In the genomic region with DNA sequence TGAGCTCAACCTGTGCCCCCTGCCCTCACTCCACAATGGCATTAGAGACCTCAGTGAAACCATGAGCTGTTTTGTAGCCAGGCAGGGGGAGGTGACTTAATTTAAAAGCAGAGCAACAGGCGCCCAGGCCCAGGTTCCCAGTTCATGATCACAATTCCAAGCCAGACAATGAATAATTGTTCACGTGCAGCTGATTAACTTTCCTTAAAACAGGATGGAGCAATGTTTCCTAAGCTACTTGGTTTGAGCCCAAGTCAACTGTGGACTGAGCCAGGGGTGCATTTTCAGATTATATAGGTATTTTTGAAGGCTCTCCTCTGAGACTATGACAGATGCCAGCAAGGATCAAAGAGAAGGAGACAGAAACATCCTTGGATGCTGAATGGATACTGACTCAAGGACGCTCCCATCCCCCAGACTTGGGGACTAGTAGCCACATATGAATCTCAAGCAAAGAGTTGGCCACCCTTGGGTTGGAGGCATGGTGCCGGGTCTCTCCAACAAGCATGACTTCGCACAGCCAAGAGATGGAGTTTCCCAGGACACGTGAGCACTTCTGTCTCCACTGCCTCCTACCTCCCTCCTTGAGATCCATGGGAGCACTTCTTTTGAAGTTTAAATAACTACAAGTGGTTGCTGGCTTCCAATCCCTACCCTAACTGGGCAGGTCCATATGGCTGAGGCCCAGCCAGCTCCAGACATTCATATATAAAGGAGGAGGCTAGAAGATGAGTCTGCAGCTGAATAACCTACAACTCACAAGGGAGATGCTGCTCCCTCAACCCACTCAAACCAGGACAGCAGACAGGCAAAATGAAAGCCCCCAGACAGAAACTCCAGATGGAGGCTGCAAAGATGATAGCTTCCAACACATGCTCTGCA, we compare ENCODE assay signal across 10 cellular contexts. TPM values are rescaled to one million over a fixed set of nuclear protein-coding genes. Genes with fewer than 3 reads are reported as not detected.
DNase-seq lines count a peak whose midpoint lies in the region; ATAC-seq and TF ChIP-seq lines count a peak whose summit lies in the region.
"Had no signal": no experiment of that assay in that cellular context is flagged by ENCODE, and none has a peak within 500 bp of the region (broad histone marks: within the 10 kb centered on the region; RNA-seq: fewer than 3 reads in every experiment).

No MANE protein-coding gene starts in this region.

- CTCF ChIA-PET in SK-N-SH (lab: Yijun Ruan, JAX), result interaction anchor here (0.8 to 1.5 kb wide), 5 partner anchors 9 to 300 kb away, joined by 3 to 5 read pairs (median 3); no protein-coding TSS in a partner anchor

- H3K79me2 ChIP-seq in SK-N-SH (ENCODE audit: insufficient read depth), result peaks cover 100% of the 10 kb centered on the region

- H3K27ac Mint-ChIP-seq in T-helper 17 cell (peak overlapping the region; percentile 98), immature natural killer cell (peak overlapping the region; percentile 80 to 92 (median 88))

- DNase-seq in SK-N-SH (no peak), T-helper 17 cell (no peak), immature natural killer cell (no peak), posterior vena cava (ENCODE audit: low spot score) (no peak), NCI-H748 treated with DMSO at 0.1 percent for 48 hours (lab: John Stamatoyannopoulos, UW) (no peak)
- DNase-seq: activated T-cell treated with anti-CD3 and anti-CD28 coated beads, Interleukin-2, amount 50 U/mL, for 4 hours; SW 1271 had no signal

- no peak for ATAC-seq in SK-N-SH treated with all-trans-retinoic acid at 6 μM for 48 hours
- ATAC-seq in T-helper 17 cell, result no peak
- no peak for ATAC-seq in HG03342 (IDR thresholded peaks at IDR 0.05; ENCODE audit: unreplicated experiment)
- ATAC-seq: activated T-cell treated with anti-CD3 and anti-CD28 coated beads, Interleukin-2, amount 50 U/mL, for 4 hours had no signal

- peaks cover 4% of the 10 kb centered on the region for H3K36me3 Mint-ChIP-seq in T-helper 17 cell (ENCODE audit: low read depth)
- H3K36me3 Mint-ChIP-seq in immature natural killer cell, result peaks cover 4 to 25% (median 9%) of the 10 kb centered on the region in 3 donors

- H3K9me3 Mint-ChIP-seq in immature natural killer cell, result no peaks in the 10 kb centered on the region
- H3K9me3 Mint-ChIP-seq: activated T-cell treated with anti-CD3 and anti-CD28 coated beads, Interleukin-2, amount 50 U/mL, for 4 hours had no signal

- peaks cover 93% of the 10 kb centered on the region for H4K20me1 ChIP-seq in SK-N-SH (ENCODE audit: insufficient read depth)

- WGBS in SK-N-SH (ENCODE audit: low lambda C conversion rate), result 77% methylated on average over 4 of the region's 6 CpGs

- H3K9ac ChIP-seq in SK-N-SH (no peak overlapping the region), stomach smooth muscle (ENCODE audit: low read length in 2 of 2) (no peak overlapping the region)

- intact Hi-C loops in posterior vena cava (cut with DNase I), result no loop called here

- POLR2A ChIA-PET in SK-N-SH (lab: Yijun Ruan, JAX), result no interaction called here

- no peak for TF ChIP-seq RAD21 in SK-N-SH (IDR thresholded peaks at IDR 0.05; ENCODE audit: low read length)

- no peak overlapping the region for H3K4me3 ChIP-seq in SK-N-SH (ENCODE audit: low read depth in 2 of 2, low read length in 1 of 2)
- peak overlapping the region in 1 of 2 donors; percentile 66 for H3K4me3 ChIP-seq in stomach smooth muscle (ENCODE audit: low read length in 2 of 2)

- H3K27me3 Mint-ChIP-seq in T-helper 17 cell (no peaks in the 10 kb centered on the region), immature natural killer cell (ENCODE audit: low read depth in 3 of 3) (peaks cover 27 to 47% (median 38%) of the 10 kb centered on the region in 3 donors)

- H3F3A ChIP-seq in SK-N-SH (replicated peaks; ENCODE audit: insufficient read depth), result peaks cover 67% of the 10 kb centered on the region

- H3K36me3 ChIP-seq in SK-N-SH (replicated peaks in 1 of 2; ENCODE audit: control insufficient read depth in 1 of 2, insufficient read depth in 2 of 2, low read length in 1 of 2) (peaks cover 24 to 38% of the 10 kb centered on the region in 2 experiments), stomach smooth muscle (ENCODE audit: control insufficient read depth in 2 of 2, insufficient read depth in 2 of 2, low read length in 2 of 2) (peaks cover 3 to 10% of the 10 kb centered on the region in 2 donors)

- peak overlapping the region; percentile 63 for H3K4me3 Mint-ChIP-seq in T-helper 17 cell
- peak overlapping the region; percentile 28 to 54 (median 48) for H3K4me3 Mint-ChIP-seq in immature natural killer cell
- H3K4me3 Mint-ChIP-seq: activated T-cell treated with anti-CD3 and anti-CD28 coated beads, Interleukin-2, amount 50 U/mL, for 4 hours had no signal

- no peak for TF ChIP-seq CTCF in SK-N-SH (IDR thresholded peaks at IDR 0.05)

- H3K27me3 ChIP-seq in SK-N-SH (ENCODE audit: insufficient read depth) (no peaks in the 10 kb centered on the region), stomach smooth muscle (ENCODE audit: control insufficient read depth in 1 of 2, insufficient read depth in 2 of 2, low read length in 2 of 2) (no peaks in the 10 kb centered on the region)

- H2AFZ ChIP-seq in SK-N-SH (ENCODE audit: low read depth), result no peak overlapping the region

- H3K4me1 ChIP-seq in SK-N-SH (ENCODE audit: control insufficient read depth in 1 of 2, insufficient read depth in 2 of 2, low read depth in 1 of 2, low read length in 1 of 2) (peaks cover 72 to 82% of the 10 kb centered on the region in 2 experiments), stomach smooth muscle (ENCODE audit: control insufficient read depth, insufficient read depth, low read length) (peaks cover 91% of the 10 kb centered on the region)

- no peak for TF ChIP-seq EP300 in SK-N-SH (IDR thresholded peaks at IDR 0.05; ENCODE audit: borderline replicate concordance in 1 of 2, low read depth in 1 of 2, low read length in 1 of 2)

- H3K27ac ChIP-seq in SK-N-SH (ENCODE audit: low read depth in 2 of 2, low read length in 1 of 2) (peak overlapping the region; percentile 46 to 97), stomach smooth muscle (ENCODE audit: low read length) (peak overlapping the region; percentile 31)

- H3K4me1 Mint-ChIP-seq in T-helper 17 cell, result peaks cover 83% of the 10 kb centered on the region
- peaks cover 98 to 100% of the 10 kb centered on the region in 2 donors for H3K4me1 Mint-ChIP-seq in immature natural killer cell

- H3K9me3 ChIP-seq in SK-N-SH (no peaks in the 10 kb centered on the region), T-helper 17 cell (ENCODE audit: control insufficient read depth, low read length, poor library complexity, severe bottlenecking) (no peaks in the 10 kb centered on the region), stomach smooth muscle (ENCODE audit: control insufficient read depth in 2 of 2, low read length in 2 of 2) (no peaks in the 10 kb centered on the region)

- H3K9me2 ChIP-seq in SK-N-SH, result no peaks in the 10 kb centered on the region

- H3K4me2 ChIP-seq in SK-N-SH, result peak overlapping the region; percentile 91; the same call in 1 of the 2 replicates

TF ChIP-seq in SK-N-SH treated with all-trans-retinoic acid at 6 μM for 48 hours, 23 proteins besides CTCF, POLR2A, EP300 and RAD21:
- TF ChIP-seq ZNF565 (CRISPR knock-in tag; conservative IDR thresholded peaks at IDR 0.05; ENCODE audit: low read depth) (no peak), ARNTL (CRISPR knock-in tag; IDR thresholded peaks at IDR 0.05; ENCODE audit: borderline replicate concordance, low read depth) (no peak), RARB (CRISPR knock-in tag; IDR thresholded peaks at IDR 0.05) (no peak), OSR1 (CRISPR knock-in tag; IDR thresholded peaks at IDR 0.05) (no peak), GLIS3 (CRISPR knock-in tag; IDR thresholded peaks at IDR 0.05) (no peak), ZNF70 (CRISPR knock-in tag; IDR thresholded peaks at IDR 0.05) (no peak), ZFP3 (CRISPR knock-in tag; IDR thresholded peaks at IDR 0.05) (no peak)

RNA-seq across cellular contexts. Expression of a gene that starts 12.7 kb away (rescaled TPM):
- polyA plus RNA-seq in SK-N-SH (2012; rRNA removed), result 19.1 and 20.0 TPM in 2 replicates
- polyA plus RNA-seq in SK-N-SH (2012; cell fraction: cytosol; rRNA removed), result 11.3 and 14.5 TPM in 2 replicates
- polyA plus RNA-seq in SK-N-SH (2012; cell fraction: nucleus; rRNA removed), result 15.2 and 26.8 TPM in 2 replicates
- 100 to 1,000 TPM; 161 to 181 TPM for total RNA-seq in T-helper 17 cell
- 10 to 100 TPM; 10.1 to 17.4 (median 12.3) TPM for polyA plus RNA-seq in immature natural killer cell
- 10 to 100 TPM; 34.7 to 36.8 TPM for total RNA-seq in posterior vena cava

Comparison
In these comparisons a context has a peak if more than half of its experiments do, and no peak if none do; other contexts are left out.
1. RNA of a gene that starts 12.7 kb away (total RNA-seq): 161 to 181 TPM in T-helper 17 cell; 34.7 to 36.8 TPM in posterior vena cava; every median in the first group is over 4 times any median in the second.